10 cellular contexts compared by ENCODE assay signal in genomic region chr9:89523948-89524347, GRCh38. TPM values are rescaled to one million over a fixed set of nuclear protein-coding genes. Genes with fewer than 3 reads are reported as not detected.
A peak's percentile ranks its signal among the peaks of the same experiment; 100 is the strongest.
DNase-seq lines count a peak whose midpoint lies in the region; ATAC-seq and TF ChIP-seq lines count a peak whose summit lies in the region.
"Had no signal": no experiment of that assay in that cellular context is flagged by ENCODE, and none has a peak within 500 bp of the region (broad histone marks: within the 10 kb centered on the region; RNA-seq: fewer than 3 reads in every experiment).

No MANE protein-coding gene starts in this region.

- peaks cover 81% of the 10 kb centered on the region for H3K4me1 Mint-ChIP-seq in activated CD4-positive, alpha-beta T cell treated with anti-CD3 and anti-CD28 coated beads, Interleukin-2, amount 10 ng/mL, durations not matched to agents 24 days and 14 days

- H3K9me3 Mint-ChIP-seq in activated CD4-positive, alpha-beta T cell treated with anti-CD3 and anti-CD28 coated beads, Interleukin-2, amount 10 ng/mL, durations not matched to agents 24 days and 14 days: peaks cover 9% of the 10 kb centered on the region

- H3K36me3 ChIP-seq in upper lobe of right lung: no peaks in the 10 kb centered on the region
- H3K36me3 ChIP-seq: transverse colon had no signal

- no peaks in the 10 kb centered on the region for H3K27me3 Mint-ChIP-seq in activated CD4-positive, alpha-beta T cell treated with anti-CD3 and anti-CD28 coated beads, Interleukin-2, amount 10 ng/mL, durations not matched to agents 24 days and 14 days

- peak overlapping the region; percentile 59 for H3K4me3 Mint-ChIP-seq in activated CD4-positive, alpha-beta T cell treated with anti-CD3 and anti-CD28 coated beads, Interleukin-2, amount 10 ng/mL, durations not matched to agents 24 days and 14 days

- DNase-seq in activated CD8-positive, alpha-beta memory T cell treated with anti-CD3 and anti-CD28 coated beads, Interleukin-2, amount 50 U/mL, for 4 hours: peak; percentile 50
- DNase-seq in activated CD8-positive, alpha-beta memory T cell treated with anti-CD3 and anti-CD28 coated beads for 24 hours: no peak
- peak; percentile 86 for DNase-seq in activated CD4-positive, alpha-beta T cell treated with anti-CD3 and anti-CD28 coated beads, Interleukin-2, amount 10 ng/mL, durations not matched to agents 24 days and 14 days
- DNase-seq in effector CD4-positive, alpha-beta T cell: peak; percentile 50
- DNase-seq in upper lobe of right lung: no peak
- no peak for DNase-seq in NCI-H1105 (lab: John Stamatoyannopoulos, UW)
- DNase-seq: NCI-H1436 treated with DMSO at 0.1 percent for 48 hours, transverse colon had no signal

- peaks cover 1% of the 10 kb centered on the region for H3K36me3 Mint-ChIP-seq in activated CD4-positive, alpha-beta T cell treated with anti-CD3 and anti-CD28 coated beads, Interleukin-2, amount 10 ng/mL, durations not matched to agents 24 days and 14 days (ENCODE audit: low read depth)

- no peaks in the 10 kb centered on the region for H3K27me3 ChIP-seq in upper lobe of right lung
- H3K27me3 ChIP-seq: transverse colon had no signal

- H3K4me1 ChIP-seq in upper lobe of right lung: peaks cover 21% of the 10 kb centered on the region

- TF ChIP-seq CTCF in upper lobe of right lung (IDR thresholded peaks at IDR 0.05): no peak

- no peak for ATAC-seq in upper lobe of right lung
- ATAC-seq in GM21447 (IDR thresholded peaks at IDR 0.05; ENCODE audit: unreplicated experiment): no peak
- no peak for ATAC-seq in GM21529 (IDR thresholded peaks at IDR 0.05; ENCODE audit: unreplicated experiment)

- no peak overlapping the region for H3K4me3 ChIP-seq in upper lobe of right lung
- H3K4me3 ChIP-seq: transverse colon had no signal

- intact Hi-C loops in activated CD4-positive, alpha-beta T cell treated with anti-CD3 and anti-CD28 coated beads, Interleukin-2, amount 10 ng/mL, durations not matched to agents 24 days and 14 days (cut with micrococcal nuclease): loop anchor here (10.0 kb wide), 1 partner anchor 209 kb away; the partner anchor contains the start of genes CKS2 and SECISBP2
- intact Hi-C loops in upper lobe of right lung (cut with DNase I): no loop called here

- H3K9me3 ChIP-seq in upper lobe of right lung: no peaks in the 10 kb centered on the region
- H3K9me3 ChIP-seq: transverse colon had no signal

- H3K27ac ChIP-seq in upper lobe of right lung: peak overlapping the region; percentile 18

- H3K27ac Mint-ChIP-seq in activated CD4-positive, alpha-beta T cell treated with anti-CD3 and anti-CD28 coated beads, Interleukin-2, amount 10 ng/mL, durations not matched to agents 24 days and 14 days: peak overlapping the region; percentile 94

RNA-seq across cellular contexts. Expression of gene SEMA4D, which starts 26.0 kb away (rescaled TPM):
- 368 and 370 TPM in 2 replicates for total RNA-seq in activated CD4-positive, alpha-beta T cell treated with anti-CD3 and anti-CD28 coated beads, Interleukin-2, amount 10 ng/mL, durations not matched to agents 24 days and 14 days
- total RNA-seq in upper lobe of right lung: 46.2 TPM

Comparison
In these comparisons a context has a peak if more than half of its experiments do, and no peak if none do; other contexts are left out.
1. DNase-seq: peak in activated CD8-positive, alpha-beta memory T cell treated with anti-CD3 and anti-CD28 coated beads, Interleukin-2, amount 50 U/mL, for 4 hours (single experiment), activated CD4-positive, alpha-beta T cell treated with anti-CD3 and anti-CD28 coated beads, Interleukin-2, amount 10 ng/mL, durations not matched to agents 24 days and 14 days (single experiment) and effector CD4-positive, alpha-beta T cell (single experiment); none in activated CD8-positive, alpha-beta memory T cell treated with anti-CD3 and anti-CD28 coated beads for 24 hours (single experiment), upper lobe of right lung (single experiment) and NCI-H1105 (single experiment).